In the genomic region with DNA sequence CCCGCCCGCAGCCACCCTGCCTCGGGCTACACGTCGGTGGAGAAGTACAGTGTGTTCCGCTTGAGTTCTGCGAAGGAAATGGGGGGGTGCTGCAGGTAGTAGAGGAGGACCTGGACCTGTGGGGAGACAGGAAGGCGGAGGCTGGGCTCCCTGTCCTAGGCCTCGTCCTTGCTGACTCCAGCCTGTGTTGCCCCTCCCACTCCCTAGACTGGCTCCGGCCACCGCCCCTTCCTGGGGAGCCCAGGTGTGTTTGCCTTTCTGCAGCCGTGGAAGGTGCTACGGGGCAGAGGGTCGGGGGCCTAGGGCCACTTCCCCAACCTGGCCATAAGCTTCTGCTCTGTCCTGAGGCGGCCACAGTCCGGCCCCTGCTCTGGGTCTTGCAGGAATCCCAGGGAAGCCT, we compare ENCODE assay signal across 1 cellular context.
TF ChIP-seq lines count a peak whose summit lies in the region.

No MANE protein-coding gene starts in this region.

TF ChIP-seq in HepG2, 621 proteins besides CTCF, POLR2A, EP300 and RAD21 (continued from another document):
- TF ChIP-seq, protein P1, sequence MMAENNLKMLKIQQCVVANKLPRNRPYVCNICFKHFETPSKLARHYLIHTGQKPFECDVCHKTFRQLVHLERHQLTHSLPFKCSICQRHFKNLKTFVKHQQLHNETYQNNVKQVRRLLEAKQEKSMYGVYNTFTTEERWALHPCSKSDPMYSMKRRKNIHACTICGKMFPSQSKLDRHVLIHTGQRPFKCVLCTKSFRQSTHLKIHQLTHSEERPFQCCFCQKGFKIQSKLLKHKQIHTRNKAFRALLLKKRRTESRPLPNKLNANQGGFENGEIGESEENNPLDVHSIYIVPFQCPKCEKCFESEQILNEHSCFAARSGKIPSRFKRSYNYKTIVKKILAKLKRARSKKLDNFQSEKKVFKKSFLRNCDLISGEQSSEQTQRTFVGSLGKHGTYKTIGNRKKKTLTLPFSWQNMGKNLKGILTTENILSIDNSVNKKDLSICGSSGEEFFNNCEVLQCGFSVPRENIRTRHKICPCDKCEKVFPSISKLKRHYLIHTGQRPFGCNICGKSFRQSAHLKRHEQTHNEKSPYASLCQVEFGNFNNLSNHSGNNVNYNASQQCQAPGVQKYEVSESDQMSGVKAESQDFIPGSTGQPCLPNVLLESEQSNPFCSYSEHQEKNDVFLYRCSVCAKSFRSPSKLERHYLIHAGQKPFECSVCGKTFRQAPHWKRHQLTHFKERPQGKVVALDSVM (CRISPR knock-in tag; IDR thresholded peaks at IDR 0.05): 0 out of 2 replicates have a peak, but pooled peaks have one; percentile 28
- TF ChIP-seq SNAI1 (CRISPR knock-in tag; IDR thresholded peaks at IDR 0.05; ENCODE audit: borderline replicate concordance): no peak
